In genomic region chr1:9561429-9561828, GRCh38 we compare ENCODE assay signal across 8 cellular contexts.
A peak's percentile ranks its signal among the peaks of the same experiment; 100 is the strongest.
DNase-seq lines count a peak whose midpoint lies in the region; ATAC-seq lines count a peak whose summit lies in the region.

No MANE protein-coding gene starts in this region.

- DNase-seq in DMS 273 treated with DMSO at 0.1 percent for 48 hours (lab: John Stamatoyannopoulos, UW) = peak; percentile 87
- DNase-seq in NCI-H146 treated with DMSO at 0.1 percent for 48 hours (lab: John Stamatoyannopoulos, UW; ENCODE audit: unreplicated experiment) = peak; percentile 1
- peak; percentile 62 for DNase-seq in amniotic stem cell (lab: John Stamatoyannopoulos, UW)
- DNase-seq in inferior parietal cortex (ENCODE audit: extremely low spot score) = peak; percentile 70
- DNase-seq in superior temporal gyrus (ENCODE audit: extremely low spot score) = peak; percentile 80
- no peak for DNase-seq in stimulated activated CD4-positive, alpha-beta T cell treated with anti-CD3 and anti-CD28 coated beads, Interleukin-2, amount 100 ng/mL, for 48 hours
- no peak for DNase-seq in cerebellar nuclear complex (lab: John Stamatoyannopoulos, UW)

- no peak for ATAC-seq in GM19035 (IDR thresholded peaks at IDR 0.05; ENCODE audit: unreplicated experiment)

Comparison
In these comparisons a context has a peak if more than half of its experiments do, and no peak if none do; other contexts are left out.
1. DNase-seq: peak in DMS 273 treated with DMSO at 0.1 percent for 48 hours (single experiment), NCI-H146 treated with DMSO at 0.1 percent for 48 hours (single experiment), amniotic stem cell (single experiment), inferior parietal cortex (single experiment) and superior temporal gyrus (single experiment); none in stimulated activated CD4-positive, alpha-beta T cell treated with anti-CD3 and anti-CD28 coated beads, Interleukin-2, amount 100 ng/mL, for 48 hours (0 of 2) and cerebellar nuclear complex (0 of 2).